Comparison of ENCODE assay signal across 25 cellular contexts in genomic region chr3:2614578-2614977, GRCh38.
"Had no signal": no experiment of that assay in that cellular context is flagged by ENCODE, and none has a peak within 500 bp of the region (broad histone marks: within the 10 kb centered on the region; RNA-seq: fewer than 3 reads in every experiment).

No MANE protein-coding gene starts in this region.

- H3K27ac ChIP-seq: neural progenitor cell, ovary, parathyroid adenoma, psoas muscle, right lobe of liver, sigmoid colon, stomach, thoracic aorta, thyroid gland, tibial nerve, upper lobe of left lung, vagina had no signal

- H2AFZ ChIP-seq: neural progenitor cell, parathyroid adenoma had no signal

- DNase-seq: occipital lobe; ovary; posterior cingulate gyrus; psoas muscle; right cardiac atrium; right lobe of liver; sigmoid colon; small intestine; stimulated activated CD4-positive, alpha-beta T cell treated with anti-CD3 and anti-CD28 coated beads, Interleukin-15, amount 100 ng/mL, for 24 hours; stimulated activated CD4-positive, alpha-beta T cell treated with anti-CD3 and anti-CD28 coated beads, Interleukin-2, amount 100 ng/mL, for 24 hours; stimulated activated CD4-positive, alpha-beta T cell treated with anti-CD3 and anti-CD28 coated beads, Interleukin-2, amount 100 ng/mL, for 48 hours; stimulated activated CD4-positive, alpha-beta T cell treated with anti-CD3 and anti-CD28 coated beads, Interleukin-4, amount 100 ng/mL, for 24 hours; stimulated activated naive B cell treated with anti-CD40 and anti-IgM and Interleukin-4, amounts not matched to agents 10 μg/mL and 1 μg/mL and 100 μg/mL, for 72 hours; stimulated activated naive CD4-positive, alpha-beta T cell treated with Interleukin-2 at 50 U/mL for 16 hours; stomach; thyroid gland; trophoblast cell; upper lobe of left lung had no signal

- H3K9me3 ChIP-seq: ovary, psoas muscle, right lobe of liver, sigmoid colon, thoracic aorta, thyroid gland, tibial nerve, upper lobe of left lung, vagina had no signal

- H3K4me3 ChIP-seq: neural progenitor cell, ovary, psoas muscle, right lobe of liver, sigmoid colon, stomach, thoracic aorta, thyroid gland, tibial nerve, upper lobe of left lung, vagina had no signal

- H3K4me2 ChIP-seq: neural progenitor cell had no signal

- H3K79me2 ChIP-seq: parathyroid adenoma had no signal

- H3K9ac ChIP-seq: neural progenitor cell, parathyroid adenoma had no signal

- H3K27me3 ChIP-seq: neural progenitor cell, ovary, right lobe of liver, sigmoid colon, stomach, thyroid gland, tibial nerve, upper lobe of left lung, vagina had no signal

- H3K36me3 ChIP-seq: neural progenitor cell, ovary, right lobe of liver, sigmoid colon, stomach, thoracic aorta, thyroid gland, tibial nerve, upper lobe of left lung, vagina had no signal

- ATAC-seq: psoas muscle; right cardiac atrium; right lobe of liver; stimulated activated effector memory CD8-positive, alpha-beta T cell treated with anti-CD3 and anti-CD28 coated beads, Interleukin-12 subunit alpha, Interleukin-12 subunit beta, amount 100 ng/mL, for 72 hours; stimulated activated naive B cell treated with anti-CD40 and anti-IgM and Interleukin-4, amounts not matched to agents 10 μg/mL and 1 μg/mL and 100 μg/mL, for 72 hours had no signal

- H3K4me1 ChIP-seq: neural progenitor cell, psoas muscle, right lobe of liver, sigmoid colon, stomach, thyroid gland, tibial nerve, upper lobe of left lung, vagina had no signal

- FAIRE-seq: small intestine, urothelium cell line had no signal
